ENCODE assay signal across 14 cellular contexts in the genomic region with DNA sequence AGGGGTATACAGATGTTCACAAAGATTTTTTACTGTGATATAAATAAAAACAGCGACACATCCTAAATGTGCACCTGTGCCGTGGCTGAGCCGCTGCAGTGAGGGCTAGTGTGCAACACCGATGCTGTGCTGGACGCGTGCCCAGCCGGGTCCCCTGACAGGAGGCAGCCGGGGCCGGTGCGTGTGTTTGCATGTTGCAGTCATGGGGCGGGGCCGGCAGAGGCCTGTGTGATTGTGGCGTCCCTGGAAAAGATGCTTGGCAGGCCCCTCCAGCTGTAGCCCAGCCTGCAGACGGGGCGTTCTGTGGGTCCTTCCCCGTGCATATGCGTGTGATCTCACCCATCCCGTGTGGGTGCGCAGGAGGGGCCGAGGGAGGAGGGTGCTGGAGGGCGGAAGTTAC. TPM values are rescaled to one million over a fixed set of nuclear protein-coding genes. Genes with fewer than 3 reads are reported as not detected.
DNase-seq lines count a peak whose midpoint lies in the region; ATAC-seq, FAIRE-seq and TF ChIP-seq lines count a peak whose summit lies in the region.
"Had no signal": no experiment of that assay in that cellular context is flagged by ENCODE, and none has a peak within 500 bp of the region (broad histone marks: within the 10 kb centered on the region; RNA-seq: fewer than 3 reads in every experiment).

No MANE protein-coding gene starts in this region.

- intact Hi-C loops in sciatic nerve (cut with DNase I) = no loop called here

- H3K36me3 ChIP-seq in bronchial epithelial cell (ENCODE audit: control insufficient read depth, insufficient read depth, low read length) = peaks cover 27% of the 10 kb centered on the region

- peak; percentile 72 for ATAC-seq in sciatic nerve
- ATAC-seq: activated T-cell treated with anti-CD3 and anti-CD28 coated beads, Interleukin-2, amount 50 U/mL, for 4 hours had no signal

- DNase-seq in DMS79 (lab: John Stamatoyannopoulos, UW) = peak; percentile 23
- peak; percentile 63 for DNase-seq in NCI-H2081 treated with DMSO at 0.1 percent for 48 hours (lab: John Stamatoyannopoulos, UW)
- peak; percentile 31 for DNase-seq in bronchial epithelial cell (ENCODE audit: low read depth)
- no peak for DNase-seq in sciatic nerve (ENCODE audit: low spot score)
- no peak for DNase-seq in activated gamma-delta T cell treated with Interleukin-2 at 50 U/mL for 16 hours
- no peak for DNase-seq in activated CD8-positive, alpha-beta memory T cell treated with anti-CD3 and anti-CD28 coated beads, Interleukin-2, amount 50 U/mL, for 4 hours
- DNase-seq in putamen (ENCODE audit: low spot score) = no peak
- DNase-seq: activated T-cell treated with anti-CD3 and anti-CD28 coated beads, Interleukin-2, amount 50 U/mL, for 4 hours; MM.1S; naive B cell; small intestine had no signal

- H3K4me3 ChIP-seq in bronchial epithelial cell (ENCODE audit: low read depth, low read length) = no peak overlapping the region

- TF ChIP-seq CTCF in bronchial epithelial cell (IDR thresholded peaks at IDR 0.05; ENCODE audit: insufficient read depth, low read length, severe bottlenecking) = no peak

- no peak for FAIRE-seq in bronchial epithelial cell (lab: Jason Lieb, UNC)
- FAIRE-seq: small intestine had no signal

- no peaks in the 10 kb centered on the region for H3K27me3 ChIP-seq in bronchial epithelial cell (ENCODE audit: control insufficient read depth, insufficient read depth, low read length)

RNA-seq across cellular contexts. Expression of a gene that starts 30.6 kb away (rescaled TPM):
- total RNA-seq in bronchial epithelial cell = under 0.01 TPM in 1 of 2 replicates, not detected in the other
- total RNA-seq in sciatic nerve = not detected
- total RNA-seq: CD4-positive, alpha-beta memory T cell; HT1080; subcutaneous adipose tissue had no signal

Comparison
In these comparisons a context has a peak if more than half of its experiments do, and no peak if none do; other contexts are left out.
1. DNase-seq: peak in DMS79 (single experiment), NCI-H2081 treated with DMSO at 0.1 percent for 48 hours (single experiment) and bronchial epithelial cell (single experiment); none in sciatic nerve (single experiment), activated gamma-delta T cell treated with Interleukin-2 at 50 U/mL for 16 hours (single experiment), activated CD8-positive, alpha-beta memory T cell treated with anti-CD3 and anti-CD28 coated beads, Interleukin-2, amount 50 U/mL, for 4 hours (single experiment) and putamen (single experiment).